Comparison of ENCODE assay signal across 19 cellular contexts in the genomic region with DNA sequence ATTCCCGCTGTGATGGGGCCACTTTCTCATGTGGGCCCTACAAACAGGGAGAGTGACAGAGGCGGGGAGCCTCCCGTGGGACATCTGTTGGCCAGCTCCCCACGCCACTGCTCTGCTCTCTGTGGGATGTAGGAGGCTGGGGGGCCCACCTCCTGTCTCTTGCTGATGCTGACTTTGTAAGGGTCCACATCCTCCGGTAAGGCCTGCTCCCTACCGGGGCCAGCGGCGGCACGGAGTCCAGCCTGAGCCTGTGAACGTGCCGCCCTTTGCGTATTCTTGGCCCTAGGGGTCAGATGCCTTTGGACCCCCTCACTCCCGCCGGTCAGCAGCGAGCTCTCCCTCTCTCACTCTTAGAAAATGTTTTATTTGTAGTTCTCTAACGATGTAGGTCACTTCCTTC.
"Had no signal": no experiment of that assay in that cellular context is flagged by ENCODE, and none has a peak within 500 bp of the region (broad histone marks: within the 10 kb centered on the region; RNA-seq: fewer than 3 reads in every experiment).

No MANE protein-coding gene starts in this region.

- ATAC-seq: gastroesophageal sphincter, left cardiac atrium had no signal

- H3K4me3 Mint-ChIP-seq: memory B cell had no signal

- H3K27ac Mint-ChIP-seq: memory B cell had no signal

- H3K36me3 Mint-ChIP-seq: memory B cell had no signal

- H3K27me3 Mint-ChIP-seq: memory B cell had no signal

- H3K4me1 Mint-ChIP-seq: memory B cell had no signal

- H3K27ac ChIP-seq: colonic mucosa, esophagus squamous epithelium, gastroesophageal sphincter, left ventricle myocardium inferior, lower lobe of right lung, ovary, right atrium auricular region, tibial artery, upper lobe of left lung, uterus had no signal

- DNase-seq: colonic mucosa; dermis blood vessel endothelial cell; esophagus squamous epithelium; foreskin fibroblast; kidney; left cardiac atrium; left ventricle myocardium inferior; lower lobe of right lung; midbrain; ovary; small intestine; stimulated activated CD4-positive, alpha-beta T cell treated with anti-CD3 and anti-CD28 coated beads, Interleukin-12 subunit alpha, Interleukin-12 subunit beta, amount 100 ng/mL, for 4 hours; stimulated activated naive CD4-positive, alpha-beta T cell treated with Interleukin-2 at 50 U/mL for 16 hours; tibial artery; upper lobe of left lung; uterus had no signal

- H3K9me3 Mint-ChIP-seq: memory B cell had no signal
